ENCODE assay signal across 14 cellular contexts in genomic region chr13:79289557-79289956, GRCh38.
DNase-seq lines count a peak whose midpoint lies in the region; ATAC-seq, FAIRE-seq and TF ChIP-seq lines count a peak whose summit lies in the region.
"Had no signal": no experiment of that assay in that cellular context is flagged by ENCODE, and none has a peak within 500 bp of the region (broad histone marks: within the 10 kb centered on the region; RNA-seq: fewer than 3 reads in every experiment).

No MANE protein-coding gene starts in this region.

- no peaks in the 10 kb centered on the region for H3K9me2 ChIP-seq in Loucy (replicated peaks; ENCODE audit: low read depth, low read length)

- no peak overlapping the region for H2AK5ac ChIP-seq in H1 (ENCODE audit: low read depth, low read length)

- H3K27me3 ChIP-seq in Loucy (ENCODE audit: insufficient read depth, low read length, poor library complexity, severe bottlenecking) = no peaks in the 10 kb centered on the region
- H3K27me3 ChIP-seq in H1 (replicated peaks in 1 of 4; ENCODE audit: control insufficient read depth in 3 of 4, extremely low read depth in 1 of 4, insufficient read depth in 3 of 4, low read length in 3 of 4) = no peaks in the 10 kb centered on the region
- H3K27me3 ChIP-seq in right atrium auricular region = no peaks in the 10 kb centered on the region

- H3K4me1 ChIP-seq in Loucy (ENCODE audit: insufficient read depth, low read length, poor library complexity, severe bottlenecking) (no peaks in the 10 kb centered on the region), H1 (replicated peaks in 1 of 4; ENCODE audit: control insufficient read depth in 3 of 4, insufficient read depth in 4 of 4, low read length in 3 of 4) (peaks cover 0 to 14% (median 7%) of the 10 kb centered on the region in 4 experiments; a peak in 4 of 7 replicates), right atrium auricular region (no peaks in the 10 kb centered on the region)

- no peak overlapping the region for H3K27ac ChIP-seq in H1 (ENCODE audit: low read depth, low read length)
- no peak overlapping the region for H3K27ac ChIP-seq in right atrium auricular region
- H3K27ac ChIP-seq: KMS-11, RWPE1 had no signal

- H3K4ac ChIP-seq in H1 (replicated peaks; ENCODE audit: insufficient read length, low read depth, low read length) = no peak overlapping the region

- H2BK15ac ChIP-seq in H1 (ENCODE audit: low read length) = no peak overlapping the region

- H3K4me2 ChIP-seq in Loucy (ENCODE audit: low read depth, low read length, poor library complexity, severe bottlenecking) (no peak overlapping the region), H1 (ENCODE audit: insufficient read depth in 1 of 2, low read depth in 2 of 2, low read length in 2 of 2) (no peak overlapping the region)
- H3K4me2 ChIP-seq: KMS-11 had no signal

- H2BK12ac ChIP-seq in H1 (ENCODE audit: low read depth, low read length) = no peak overlapping the region

- no peak for TF ChIP-seq POLR2A in H1 (IDR thresholded peaks at IDR 0.05; ENCODE audit: control extremely low read depth in 1 of 2, low read depth in 2 of 2, low read length in 2 of 2)

- H3K36me3 ChIP-seq in Loucy (ENCODE audit: insufficient read depth, low read length) (no peaks in the 10 kb centered on the region), H1 (ENCODE audit: control insufficient read depth in 2 of 4, insufficient read depth in 4 of 4, low read length in 3 of 4) (no peaks in the 10 kb centered on the region), right atrium auricular region (no peaks in the 10 kb centered on the region)

- H2AFZ ChIP-seq in Loucy (ENCODE audit: low read length) (0 out of 2 replicates have a peak overlapping the region, but pooled peaks have one; percentile 26), H1 (ENCODE audit: low read length) (no peak overlapping the region)

- no peak overlapping the region for H4K5ac ChIP-seq in H1 (ENCODE audit: insufficient read length, low read depth, low read length)

- peak; percentile 61 for DNase-seq in NOMO-1 treated with dmso at 0.1 percent for 144 hours (lab: John Stamatoyannopoulos, UW; ENCODE audit: unreplicated experiment)
- no peak for DNase-seq in H1 (ENCODE audit: low read depth in 1 of 2, low spot score in 2 of 2)
- no peak for DNase-seq in right atrium auricular region (ENCODE audit: low spot score)
- no peak for DNase-seq in cerebellum (ENCODE audit: low spot score)
- no peak for DNase-seq in activated T-cell treated with anti-CD3 and anti-CD28 coated beads for 4 hours
- DNase-seq: CD8-positive, alpha-beta memory T cell; MM.1S; NCI-H748 treated with DMSO at 0.1 percent for 48 hours had no signal

- no peak overlapping the region for H4K8ac ChIP-seq in H1 (ENCODE audit: extremely low read depth, insufficient read depth, low read length)

- H3K4me3 ChIP-seq in Loucy (ENCODE audit: low read length, poor library complexity, severe bottlenecking) (no peak overlapping the region), H1 (ENCODE audit: extremely low read depth in 1 of 4, insufficient read depth in 2 of 4, low read depth in 3 of 4, low read length in 4 of 4) (no peak overlapping the region), right atrium auricular region (no peak overlapping the region)

- no peak overlapping the region for H3K18ac ChIP-seq in H1 (ENCODE audit: extremely low read depth, low read length)

- H4K20me1 ChIP-seq in Loucy (ENCODE audit: insufficient read depth, low read length, poor library complexity, severe bottlenecking) (no peaks in the 10 kb centered on the region), H1 (replicated peaks in 1 of 2; ENCODE audit: control insufficient read depth in 1 of 2, insufficient read depth in 2 of 2, low read length in 2 of 2) (no peaks in the 10 kb centered on the region)

- no peak overlapping the region for H3K56ac ChIP-seq in H1 (replicated peaks; ENCODE audit: insufficient read length, low read depth, low read length)

- TF ChIP-seq RAD21 in H1 (IDR thresholded peaks at IDR 0.05 in 1 of 2, conservative IDR thresholded peaks at IDR 0.05 in 1 of 2; ENCODE audit: low read depth in 2 of 2, low read length in 2 of 2) = no peak

- TF ChIP-seq EP300 in H1 (IDR thresholded peaks at IDR 0.05; ENCODE audit: borderline replicate concordance in 1 of 2, low read depth in 2 of 2, low read length in 2 of 2) = no peak

- H2BK120ac ChIP-seq in H1 (replicated peaks; ENCODE audit: low read depth, low read length) = peak overlapping the region; percentile 19

- no peak overlapping the region for H3K14ac ChIP-seq in H1 (ENCODE audit: insufficient read length)

- H4K91ac ChIP-seq in H1 (replicated peaks; ENCODE audit: insufficient read length, low read length) = no peak overlapping the region

- CTCF ChIA-PET in H1 (lab: Charles Lee; ENCODE audit: partially characterized antibody) = no interaction called here

- H3F3A ChIP-seq in Loucy (ENCODE audit: low read depth) = no peaks in the 10 kb centered on the region

- H3K79me2 ChIP-seq in Loucy (ENCODE audit: insufficient read depth, low read length) (no peaks in the 10 kb centered on the region), H1 (ENCODE audit: control insufficient read depth in 1 of 2, insufficient read depth in 2 of 2, low read length in 2 of 2) (no peaks in the 10 kb centered on the region)

- POLR2A ChIA-PET in H1 (lab: Charles Lee; ENCODE audit: partially characterized antibody) = interaction anchor here (1.1 kb wide), 1 partner anchor 9 kb away, joined by 4 read pairs; no protein-coding TSS in a partner anchor

- no peak for TF ChIP-seq CTCF in Loucy (conservative IDR thresholded peaks at IDR 0.05; ENCODE audit: low read length)
- TF ChIP-seq CTCF in H1 (IDR thresholded peaks at IDR 0.05; ENCODE audit: control extremely low read depth in 1 of 3, insufficient read depth in 1 of 3, low read depth in 1 of 3, low read length in 3 of 3) = no peak
- TF ChIP-seq CTCF in right atrium auricular region (IDR thresholded peaks at IDR 0.05) = no peak

- no peak for ATAC-seq in GM18502 (IDR thresholded peaks at IDR 0.05; ENCODE audit: poor library complexity, unreplicated experiment)
- ATAC-seq: HepG2 had no signal

- no peak overlapping the region for H3K23ac ChIP-seq in H1 (ENCODE audit: insufficient read length)

- no peak overlapping the region for H2BK20ac ChIP-seq in H1 (ENCODE audit: low read length)

- H2BK5ac ChIP-seq in H1 (ENCODE audit: low read depth, low read length) = no peak overlapping the region

- H3K9ac ChIP-seq in Loucy (ENCODE audit: low read depth, low read length, poor library complexity, severe bottlenecking) (no peak overlapping the region), H1 (replicated peaks in 1 of 4; ENCODE audit: extremely low read depth in 1 of 4, low read depth in 3 of 4, low read length in 3 of 4) (no peak overlapping the region)
- H3K9ac ChIP-seq: KMS-11 had no signal

- H3K9me3 ChIP-seq in Loucy (ENCODE audit: insufficient read depth, low read depth, low read length) (no peaks in the 10 kb centered on the region), H1 (ENCODE audit: insufficient read depth in 2 of 2, low read depth in 1 of 2, low read length in 1 of 2) (no peaks in the 10 kb centered on the region), right atrium auricular region (no peaks in the 10 kb centered on the region)

- no peak for FAIRE-seq in H1 (lab: Jason Lieb, UNC)
- FAIRE-seq: H54, HepG2 had no signal

- H3K79me1 ChIP-seq in H1 (ENCODE audit: low read depth, low read length) = no peaks in the 10 kb centered on the region

- H3K23me2 ChIP-seq in H1 (ENCODE audit: low read depth, low read length) = no peaks in the 10 kb centered on the region

TF ChIP-seq in H1, 55 proteins besides CTCF, POLR2A, EP300 and RAD21:
- TF ChIP-seq SP2 (IDR thresholded peaks at IDR 0.05; ENCODE audit: low read length) (no peak), SIX5 (IDR thresholded peaks at IDR 0.05; ENCODE audit: low read depth, low read length) (no peak), NRF1 (IDR thresholded peaks at IDR 0.05; ENCODE audit: low read depth, low read length) (no peak), CHD1 (IDR thresholded peaks at IDR 0.05; ENCODE audit: low read depth, low read length) (no peak), JUN (IDR thresholded peaks at IDR 0.05; ENCODE audit: low read depth, low read length) (no peak), SIRT6 (IDR thresholded peaks at IDR 0.05; ENCODE audit: low read length) (no peak), EZH2 (IDR thresholded peaks at IDR 0.05; ENCODE audit: low read depth, low read length, severe bottlenecking) (no peak), CBX5 (IDR thresholded peaks at IDR 0.05; ENCODE audit: low read depth, low read length) (no peak), KDM5A (IDR thresholded peaks at IDR 0.05; ENCODE audit: low read length) (no peak), POU5F1 (IDR thresholded peaks at IDR 0.05; ENCODE audit: low read depth, low read length) (no peak), GTF2F1 (IDR thresholded peaks at IDR 0.05; ENCODE audit: borderline replicate concordance, low read depth, low read length) (no peak), TAF1 (IDR thresholded peaks at IDR 0.05; ENCODE audit: low read depth, low read length) (no peak), RXRA (IDR thresholded peaks at IDR 0.05; ENCODE audit: insufficient read depth, low read depth, low read length) (no peak), BCL11A (IDR thresholded peaks at IDR 0.05; ENCODE audit: low read depth in 2 of 2, low read length in 2 of 2) (no peak), POLR2AphosphoS5 (IDR thresholded peaks at IDR 0.05; ENCODE audit: low read depth, low read length) (no peak), KDM4A (IDR thresholded peaks at IDR 0.05; ENCODE audit: low read depth, low read length, severe bottlenecking) (no peak)
- TF ChIP-seq, protein P1, sequence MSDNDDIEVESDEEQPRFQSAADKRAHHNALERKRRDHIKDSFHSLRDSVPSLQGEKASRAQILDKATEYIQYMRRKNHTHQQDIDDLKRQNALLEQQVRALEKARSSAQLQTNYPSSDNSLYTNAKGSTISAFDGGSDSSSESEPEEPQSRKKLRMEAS (IDR thresholded peaks at IDR 0.05) = no peak
- TF ChIP-seq, protein P2, sequence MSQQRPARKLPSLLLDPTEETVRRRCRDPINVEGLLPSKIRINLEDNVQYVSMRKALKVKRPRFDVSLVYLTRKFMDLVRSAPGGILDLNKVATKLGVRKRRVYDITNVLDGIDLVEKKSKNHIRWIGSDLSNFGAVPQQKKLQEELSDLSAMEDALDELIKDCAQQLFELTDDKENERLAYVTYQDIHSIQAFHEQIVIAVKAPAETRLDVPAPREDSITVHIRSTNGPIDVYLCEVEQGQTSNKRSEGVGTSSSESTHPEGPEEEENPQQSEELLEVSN (IDR thresholded peaks at IDR 0.05) = no peak
- TF ChIP-seq, protein P3, sequence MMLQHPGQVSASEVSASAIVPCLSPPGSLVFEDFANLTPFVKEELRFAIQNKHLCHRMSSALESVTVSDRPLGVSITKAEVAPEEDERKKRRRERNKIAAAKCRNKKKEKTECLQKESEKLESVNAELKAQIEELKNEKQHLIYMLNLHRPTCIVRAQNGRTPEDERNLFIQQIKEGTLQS (IDR thresholded peaks at IDR 0.05; ENCODE audit: insufficient read depth, low read depth, low read length) = no peak
TF ChIP-seq in H1: peak in this region for 0.
